In the genomic region with DNA sequence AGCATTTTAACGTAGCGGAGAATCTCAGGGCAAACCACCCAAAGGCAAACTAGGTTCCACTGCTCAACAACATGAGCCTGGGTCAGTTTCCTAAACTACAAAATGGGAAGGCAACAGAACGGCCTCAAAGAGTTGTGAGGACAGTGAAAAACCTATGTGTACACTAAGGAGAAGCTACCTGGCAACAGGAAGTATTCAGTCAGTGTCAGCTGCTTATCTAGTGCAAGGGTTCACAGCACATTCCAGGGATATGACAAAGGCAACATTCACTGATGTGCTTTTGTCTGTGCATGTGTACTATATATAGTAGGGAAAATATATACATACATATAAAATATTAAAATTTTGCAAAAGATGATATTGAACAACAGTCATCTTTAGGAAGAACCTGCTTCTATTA, we compare ENCODE assay signal across 1 cellular context.
TF ChIP-seq lines count a peak whose summit lies in the region.

No MANE protein-coding gene starts in this region.

TF ChIP-seq in K562, 482 proteins besides CTCF, POLR2A, EP300 and RAD21:
- TF ChIP-seq MEIS2 (IDR thresholded peaks at IDR 0.05; ENCODE audit: partially characterized antibody) (peak; percentile 60), TEAD1 (CRISPR knock-in tag; IDR thresholded peaks at IDR 0.05) (peak in 1 of 2 experiments; percentile 85; a peak in 2 of 4 replicates), CBFA2T3 (IDR thresholded peaks at IDR 0.05) (0 out of 2 replicates have a peak, but pooled peaks have one; percentile 20), CSDE1 (IDR thresholded peaks at IDR 0.05) (no peak), ZNF785 (CRISPR knock-in tag; IDR thresholded peaks at IDR 0.05) (no peak), TEAD4 (IDR thresholded peaks at IDR 0.05; ENCODE audit: low read length) (peak; percentile 79), TEAD4 (CRISPR knock-in tag; IDR thresholded peaks at IDR 0.05; ENCODE audit: borderline replicate concordance) (no peak), ZNF316 (IDR thresholded peaks at IDR 0.05) (0 out of 2 replicates have a peak, but pooled peaks have one; percentile 17), ZEB2 (IDR thresholded peaks at IDR 0.05) (0 out of 2 replicates have a peak, but pooled peaks have one; percentile 35), ZNF133 (CRISPR knock-in tag; IDR thresholded peaks at IDR 0.05) (no peak), MECOM (CRISPR knock-in tag; IDR thresholded peaks at IDR 0.05) (0 out of 2 replicates have a peak, but pooled peaks have one; percentile 42), TEAD2 (tag; IDR thresholded peaks at IDR 0.05) (0 out of 2 replicates have a peak, but pooled peaks have one; percentile 22), TCF3 (CRISPR knock-in tag; IDR thresholded peaks at IDR 0.05) (0 out of 2 replicates have a peak, but pooled peaks have one; percentile 14)
- TF ChIP-seq, protein P1, sequence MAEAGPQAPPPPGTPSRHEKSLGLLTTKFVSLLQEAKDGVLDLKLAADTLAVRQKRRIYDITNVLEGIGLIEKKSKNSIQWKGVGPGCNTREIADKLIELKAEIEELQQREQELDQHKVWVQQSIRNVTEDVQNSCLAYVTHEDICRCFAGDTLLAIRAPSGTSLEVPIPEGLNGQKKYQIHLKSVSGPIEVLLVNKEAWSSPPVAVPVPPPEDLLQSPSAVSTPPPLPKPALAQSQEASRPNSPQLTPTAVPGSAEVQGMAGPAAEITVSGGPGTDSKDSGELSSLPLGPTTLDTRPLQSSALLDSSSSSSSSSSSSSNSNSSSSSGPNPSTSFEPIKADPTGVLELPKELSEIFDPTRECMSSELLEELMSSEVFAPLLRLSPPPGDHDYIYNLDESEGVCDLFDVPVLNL (CRISPR knock-in tag; IDR thresholded peaks at IDR 0.05; ENCODE audit: low read depth): no peak
- TF ChIP-seq, protein P2, sequence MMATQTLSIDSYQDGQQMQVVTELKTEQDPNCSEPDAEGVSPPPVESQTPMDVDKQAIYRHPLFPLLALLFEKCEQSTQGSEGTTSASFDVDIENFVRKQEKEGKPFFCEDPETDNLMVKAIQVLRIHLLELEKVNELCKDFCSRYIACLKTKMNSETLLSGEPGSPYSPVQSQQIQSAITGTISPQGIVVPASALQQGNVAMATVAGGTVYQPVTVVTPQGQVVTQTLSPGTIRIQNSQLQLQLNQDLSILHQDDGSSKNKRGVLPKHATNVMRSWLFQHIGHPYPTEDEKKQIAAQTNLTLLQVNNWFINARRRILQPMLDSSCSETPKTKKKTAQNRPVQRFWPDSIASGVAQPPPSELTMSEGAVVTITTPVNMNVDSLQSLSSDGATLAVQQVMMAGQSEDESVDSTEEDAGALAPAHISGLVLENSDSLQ (IDR thresholded peaks at IDR 0.05): peak; percentile 63
